In genomic region chr3:69084326-69084667, GRCh38 we compare ENCODE assay signal across 8 cellular contexts.
DNase-seq lines count a peak whose midpoint lies in the region; TF ChIP-seq lines count a peak whose summit lies in the region.

No MANE protein-coding gene starts in this region.

- H3K27ac ChIP-seq in OCI-LY3 (ENCODE audit: low read length) (peak overlapping the region; percentile 89), duodenal mucosa (ENCODE audit: low read depth, low read length) (peak overlapping the region; percentile 37)

- H3K27me3 ChIP-seq in OCI-LY3 (ENCODE audit: low read depth, low read length) (no peaks in the 10 kb centered on the region), duodenal mucosa (ENCODE audit: control insufficient read depth in 1 of 2, insufficient read depth in 2 of 2, low read length in 2 of 2) (no peaks in the 10 kb centered on the region), mucosa of stomach (ENCODE audit: control insufficient read depth, insufficient read depth, low read length) (no peaks in the 10 kb centered on the region)

- H4K20me1 ChIP-seq in OCI-LY3 (ENCODE audit: insufficient read depth, low read length): no peaks in the 10 kb centered on the region; the same call in 1 of the 2 replicates

- H3K4me3 ChIP-seq in OCI-LY3 (ENCODE audit: low read length) (peak overlapping the region; percentile 87), duodenal mucosa (ENCODE audit: low read depth in 1 of 2, low read length in 2 of 2) (peak overlapping the region; percentile 77 to 95), mucosa of stomach (ENCODE audit: low read length) (peak overlapping the region; percentile 83)

- H3K4me2 ChIP-seq in OCI-LY3 (ENCODE audit: low read length): peak overlapping the region; percentile 82

- H3K4me3 Mint-ChIP-seq in T-helper 2 cell treated with Interferon-gamma antibody and Interleukin-4, amounts not matched to agents 5 μg/mL and 100 μg/mL, for 36 hours: peak overlapping the region; percentile 96

- H3K4me1 ChIP-seq in OCI-LY3 (ENCODE audit: low read length): peaks cover 76% of the 10 kb centered on the region
- H3K4me1 ChIP-seq in duodenal mucosa (ENCODE audit: control insufficient read depth in 1 of 2, insufficient read depth in 2 of 2, low read length in 2 of 2): peaks cover 62 to 63% of the 10 kb centered on the region in 2 donors
- H3K4me1 ChIP-seq in mucosa of stomach (ENCODE audit: control insufficient read depth, insufficient read depth, low read length): peaks cover 37% of the 10 kb centered on the region

- peak overlapping the region; percentile 30; the same call in 1 of the 2 replicates for H2AFZ ChIP-seq in OCI-LY3 (ENCODE audit: low read depth, low read length)

- TF ChIP-seq CTCF in OCI-LY3 (IDR thresholded peaks at IDR 0.05; ENCODE audit: low read depth, low read length) (no peak), GM10266 (IDR thresholded peaks at IDR 0.05; ENCODE audit: control insufficient read depth, insufficient read depth, low read depth, missing control alignments) (no peak)

- no peaks in the 10 kb centered on the region for H3K9me3 Mint-ChIP-seq in T-helper 2 cell treated with Interferon-gamma antibody and Interleukin-4, amounts not matched to agents 5 μg/mL and 100 μg/mL, for 36 hours

- H3K9me3 ChIP-seq in OCI-LY3 (ENCODE audit: insufficient read depth, low read length): no peaks in the 10 kb centered on the region
- no peaks in the 10 kb centered on the region for H3K9me3 ChIP-seq in duodenal mucosa (ENCODE audit: control insufficient read depth in 1 of 2, low read length in 2 of 2)
- H3K9me3 ChIP-seq in mucosa of stomach (ENCODE audit: control insufficient read depth, low read length): no peaks in the 10 kb centered on the region

- H3K27ac Mint-ChIP-seq in T-helper 2 cell treated with Interferon-gamma antibody and Interleukin-4, amounts not matched to agents 5 μg/mL and 100 μg/mL, for 36 hours: peak overlapping the region; percentile 96

- no peaks in the 10 kb centered on the region for H3K27me3 Mint-ChIP-seq in T-helper 2 cell treated with Interferon-gamma antibody and Interleukin-4, amounts not matched to agents 5 μg/mL and 100 μg/mL, for 36 hours (ENCODE audit: low read depth)

- H3K4me1 Mint-ChIP-seq in T-helper 2 cell treated with Interferon-gamma antibody and Interleukin-4, amounts not matched to agents 5 μg/mL and 100 μg/mL, for 36 hours (ENCODE audit: low read depth): peaks cover 52% of the 10 kb centered on the region

- H3K36me3 Mint-ChIP-seq in T-helper 2 cell treated with Interferon-gamma antibody and Interleukin-4, amounts not matched to agents 5 μg/mL and 100 μg/mL, for 36 hours (ENCODE audit: low read depth): peaks cover 29% of the 10 kb centered on the region

- no peaks in the 10 kb centered on the region for H3K36me3 ChIP-seq in OCI-LY3 (replicated peaks; ENCODE audit: low read depth, low read length)
- no peaks in the 10 kb centered on the region for H3K36me3 ChIP-seq in duodenal mucosa (ENCODE audit: control insufficient read depth in 1 of 2, insufficient read depth in 2 of 2, low read length in 2 of 2)
- H3K36me3 ChIP-seq in mucosa of stomach (ENCODE audit: control insufficient read depth, insufficient read depth, low read length): no peaks in the 10 kb centered on the region

- H3K79me2 ChIP-seq in OCI-LY3 (ENCODE audit: low read length): peaks cover 49% of the 10 kb centered on the region

- H3K9ac ChIP-seq in OCI-LY3 (ENCODE audit: low read length) (peak overlapping the region; percentile 59), duodenal mucosa (ENCODE audit: low read depth in 1 of 2, low read length in 2 of 2) (peak overlapping the region; percentile 67 to 97), mucosa of stomach (ENCODE audit: low read length) (no peak overlapping the region)

- DNase-seq in T-helper 2 cell treated with Interferon-gamma antibody and Interleukin-4, amounts not matched to agents 5 μg/mL and 100 μg/mL, for 36 hours (ENCODE audit: low spot score): no peak
- DNase-seq in T-helper 2 cell (no peak), NCI-H1436 (lab: John Stamatoyannopoulos, UW) (no peak), middle frontal gyrus (ENCODE audit: extremely low spot score, low spot score) (no peak), GM10266 (ENCODE audit: extremely low spot score) (no peak)
